15 cellular contexts compared by ENCODE assay signal in the genomic region with DNA sequence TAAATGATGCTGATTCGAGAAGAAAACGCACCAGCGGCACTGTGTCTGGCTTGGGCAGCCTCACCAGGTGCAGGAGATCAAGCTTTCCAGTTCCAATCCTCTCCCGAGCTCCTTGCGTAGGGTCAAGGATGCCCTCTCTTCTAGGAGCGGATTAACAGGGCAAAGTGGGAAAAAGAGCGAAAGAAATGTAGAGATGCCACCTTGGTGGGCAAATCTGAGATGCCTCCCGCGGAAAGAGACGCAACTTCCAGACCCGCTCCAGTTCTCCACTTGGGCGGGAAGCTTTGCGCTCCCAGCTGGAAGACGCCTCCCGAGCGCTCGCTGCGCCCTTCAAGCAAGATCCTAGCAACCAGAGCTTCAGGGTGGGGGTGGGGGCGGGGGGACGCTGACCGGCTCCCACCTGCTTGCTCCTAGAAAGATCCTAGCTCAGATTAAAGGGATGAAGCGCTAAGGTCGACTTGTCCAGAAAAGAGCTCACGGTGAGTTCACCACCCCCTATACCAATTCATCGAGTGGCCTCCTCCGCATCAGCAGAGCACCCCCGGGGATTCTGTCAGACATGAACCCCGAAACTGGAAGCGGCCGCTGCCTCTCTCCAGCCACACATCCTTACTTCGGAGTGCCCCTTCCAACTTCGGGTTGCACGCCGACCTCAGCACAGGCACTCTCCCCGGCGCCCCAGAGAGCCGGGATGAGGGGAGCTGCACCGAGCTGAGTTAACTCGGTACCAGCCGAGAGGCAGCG. TPM values are rescaled to one million over a fixed set of nuclear protein-coding genes. Genes with fewer than 3 reads are reported as not detected.
DNase-seq lines count a peak whose midpoint lies in the region; ATAC-seq, FAIRE-seq and TF ChIP-seq lines count a peak whose summit lies in the region.
"Had no signal": no experiment of that assay in that cellular context is flagged by ENCODE, and none has a peak within 500 bp of the region (broad histone marks: within the 10 kb centered on the region; RNA-seq: fewer than 3 reads in every experiment).

No MANE protein-coding gene starts in this region.

- peak overlapping the region; percentile 27 for H3K4me3 Mint-ChIP-seq in activated CD4-positive, alpha-beta memory T cell treated with anti-CD3 and anti-CD28 coated beads for 36 hours
- no peak overlapping the region for H3K4me3 Mint-ChIP-seq in activated CD4-positive, alpha-beta memory T cell treated with anti-CD3 and anti-CD28 coated beads, Interleukin-2, amount 10 ng/mL, durations not matched to agents 7 days and 5 days
- peak overlapping the region; percentile 20 for H3K4me3 Mint-ChIP-seq in activated naive CD8-positive, alpha-beta T cell treated with anti-CD3 and anti-CD28 coated beads, Interleukin-2, amount 10 ng/mL, durations not matched to agents 7 days and 5 days

- peak overlapping the region in 1 of 3 experiments; percentile 50; a peak in 1 of 6 replicates for H3K4me3 ChIP-seq in HepG2 (replicated peaks in 1 of 3; ENCODE audit: insufficient read depth in 1 of 3, low read depth in 2 of 3, low read length in 3 of 3)
- H3K4me3 ChIP-seq in stomach: peak overlapping the region; percentile 32 to 38 (median 36)
- no peak overlapping the region for H3K4me3 ChIP-seq in Karpas-422 (ENCODE audit: low read length)
- H3K4me3 ChIP-seq: colonic mucosa, SJCRH30 had no signal

- 69% methylated on average over 18 of the region's 41 CpGs for WGBS in HepG2 (ENCODE audit: low lambda C conversion rate)
- WGBS in stomach, 5 donors: 4 to 9% (median 5%) methylated on average over 35 to 41 of the region's 41 CpGs

- POLR2A ChIA-PET in activated CD4-positive, alpha-beta memory T cell treated with anti-CD3 and anti-CD28 coated beads for 36 hours (lab: Charles Lee): no interaction called here
- POLR2A ChIA-PET in activated CD4-positive, alpha-beta memory T cell treated with anti-CD3 and anti-CD28 coated beads, Interleukin-2, amount 10 ng/mL, durations not matched to agents 7 days and 5 days (lab: Charles Lee): no interaction called here
- POLR2A ChIA-PET in activated naive CD8-positive, alpha-beta T cell treated with anti-CD3 and anti-CD28 coated beads, Interleukin-2, amount 10 ng/mL, durations not matched to agents 7 days and 5 days (lab: Charles Lee): no interaction called here
- POLR2A ChIA-PET in HepG2 (lab: Yijun Ruan, JAX): interaction anchor here (1.3 kb wide), 1 partner anchor 15 kb away, joined by 4 read pairs; no protein-coding TSS in a partner anchor

- peaks cover 12% of the 10 kb centered on the region for H3K4me1 ChIP-seq in HepG2 (ENCODE audit: insufficient read depth, low read length)
- H3K4me1 ChIP-seq in stomach: peaks cover 6 to 18% (median 14%) of the 10 kb centered on the region in 4 donors
- no peaks in the 10 kb centered on the region for H3K4me1 ChIP-seq in Karpas-422 (ENCODE audit: low read length)
- H3K4me1 ChIP-seq: colonic mucosa, SJCRH30 had no signal

- intact Hi-C loops in activated CD4-positive, alpha-beta memory T cell treated with anti-CD3 and anti-CD28 coated beads for 36 hours (cut with micrococcal nuclease): no loop called here
- intact Hi-C loops in HepG2 (cut with micrococcal nuclease; ENCODE audit: unreplicated experiment) (loop anchor here (1.0 kb wide), 2 partner anchors 15 to 41 kb away; no protein-coding TSS in a partner anchor), stomach (cut with DNase I; ENCODE audit: low total_unique reads) (no loop called here)

- peaks cover 14% of the 10 kb centered on the region for H3K4me1 Mint-ChIP-seq in activated CD4-positive, alpha-beta memory T cell treated with anti-CD3 and anti-CD28 coated beads for 36 hours (ENCODE audit: low read depth)
- no peaks in the 10 kb centered on the region for H3K4me1 Mint-ChIP-seq in activated CD4-positive, alpha-beta memory T cell treated with anti-CD3 and anti-CD28 coated beads, Interleukin-2, amount 10 ng/mL, durations not matched to agents 7 days and 5 days
- H3K4me1 Mint-ChIP-seq in activated naive CD8-positive, alpha-beta T cell treated with anti-CD3 and anti-CD28 coated beads, Interleukin-2, amount 10 ng/mL, durations not matched to agents 7 days and 5 days: no peaks in the 10 kb centered on the region

- H3K4me2 ChIP-seq in HepG2 (ENCODE audit: low read depth, low read length): no peak overlapping the region; the same call in 1 of the 2 replicates
- no peak overlapping the region for H3K4me2 ChIP-seq in Karpas-422 (ENCODE audit: low read depth, low read length, poor library complexity, severe bottlenecking)

- no peaks in the 10 kb centered on the region for H3K36me3 Mint-ChIP-seq in activated CD4-positive, alpha-beta memory T cell treated with anti-CD3 and anti-CD28 coated beads for 36 hours
- H3K36me3 Mint-ChIP-seq in activated CD4-positive, alpha-beta memory T cell treated with anti-CD3 and anti-CD28 coated beads, Interleukin-2, amount 10 ng/mL, durations not matched to agents 7 days and 5 days (ENCODE audit: low read depth): no peaks in the 10 kb centered on the region
- H3K36me3 Mint-ChIP-seq in activated naive CD8-positive, alpha-beta T cell treated with anti-CD3 and anti-CD28 coated beads, Interleukin-2, amount 10 ng/mL, durations not matched to agents 7 days and 5 days: no peaks in the 10 kb centered on the region

- in situ Hi-C loops in HepG2 (cut with HindIII; ENCODE audit: extremely low pct_ligation_motif_present, low pct_unique_long_range_greater_than_20kb): no loop called here

- TF ChIP-seq CTCF in HepG2 (CRISPR knock-in tag; IDR thresholded peaks at IDR 0.05) (no peak), stomach (IDR thresholded peaks at IDR 0.05) (no peak)

- H3K36me3 ChIP-seq in HepG2 (replicated peaks in 1 of 2; ENCODE audit: control insufficient read depth in 1 of 2, insufficient read depth in 2 of 2, low read length in 2 of 2): no peaks in the 10 kb centered on the region
- no peaks in the 10 kb centered on the region for H3K36me3 ChIP-seq in stomach
- no peaks in the 10 kb centered on the region for H3K36me3 ChIP-seq in Karpas-422 (ENCODE audit: insufficient read depth, low read length)
- H3K36me3 ChIP-seq: colonic mucosa, left lung, SJCRH30 had no signal

- no peaks in the 10 kb centered on the region for H4K20me1 ChIP-seq in HepG2 (ENCODE audit: insufficient read depth, low read length)
- no peaks in the 10 kb centered on the region for H4K20me1 ChIP-seq in Karpas-422 (ENCODE audit: insufficient read depth, low read depth, low read length)

- FAIRE-seq in HepG2 (lab: Jason Lieb, UNC): no peak

- no peak for TF ChIP-seq POLR2A in HepG2 (IDR thresholded peaks at IDR 0.05; ENCODE audit: insufficient read depth in 1 of 2, low read depth in 2 of 2, low read length in 2 of 2)
- no peak for TF ChIP-seq POLR2A in stomach (IDR thresholded peaks at IDR 0.05)

- DNase-seq in activated CD4-positive, alpha-beta memory T cell treated with anti-CD3 and anti-CD28 coated beads for 36 hours: no peak
- no peak for DNase-seq in activated CD4-positive, alpha-beta memory T cell treated with anti-CD3 and anti-CD28 coated beads, Interleukin-2, amount 10 ng/mL, durations not matched to agents 7 days and 5 days
- peak; percentile 26 for DNase-seq in activated naive CD8-positive, alpha-beta T cell treated with anti-CD3 and anti-CD28 coated beads, Interleukin-2, amount 10 ng/mL, durations not matched to agents 7 days and 5 days
- DNase-seq in HepG2 (ENCODE audit: low spot score): no peak
- DNase-seq in stomach: no peak
- DNase-seq in NCI-H2081 (lab: John Stamatoyannopoulos, UW): no peak
- no peak for DNase-seq in NOMO-1 (lab: John Stamatoyannopoulos, UW; ENCODE audit: unreplicated experiment in 2 of 2)
- DNase-seq in Karpas-422: no peak
- DNase-seq: NCI-H226; SJCRH30; stimulated activated CD4-positive, alpha-beta T cell treated with anti-CD3 and anti-CD28 coated beads, Interleukin-4, amount 100 ng/mL, for 1 hour had no signal

- no peaks in the 10 kb centered on the region for H3K9me2 ChIP-seq in Karpas-422 (replicated peaks; ENCODE audit: insufficient read depth, low read length)

- H3K9me3 ChIP-seq in HepG2 (ENCODE audit: low read length) (no peaks in the 10 kb centered on the region), stomach (no peaks in the 10 kb centered on the region), Karpas-422 (ENCODE audit: low read length) (no peaks in the 10 kb centered on the region)
- H3K9me3 ChIP-seq: colonic mucosa, left lung, SJCRH30 had no signal

- H3K79me2 ChIP-seq in HepG2 (ENCODE audit: insufficient read depth, low read length) (no peaks in the 10 kb centered on the region), Karpas-422 (ENCODE audit: low read length) (no peaks in the 10 kb centered on the region)

- TF ChIP-seq RAD21 in HepG2 (CRISPR knock-in tag; IDR thresholded peaks at IDR 0.05): no peak

- BruUV-seq in HepG2 (replicated peaks; lab: Mats Ljungman, UMichigan): no TSS peak

- TF ChIP-seq EP300 in HepG2 (IDR thresholded peaks at IDR 0.05; ENCODE audit: low read depth in 2 of 2, low read length in 2 of 2) (no peak), HepG2 (CRISPR knock-in tag; IDR thresholded peaks at IDR 0.05; ENCODE audit: borderline replicate concordance) (no peak), stomach (IDR thresholded peaks at IDR 0.05) (no peak)

- H3K27ac ChIP-seq in HepG2 (ENCODE audit: extremely low read length, insufficient read depth, low read length): no peak overlapping the region
- H3K27ac ChIP-seq in stomach: no peak overlapping the region
- no peak overlapping the region for H3K27ac ChIP-seq in Karpas-422 (ENCODE audit: low read length)
- H3K27ac ChIP-seq: colonic mucosa, left lung, SJCRH30, VCaP had no signal

- no peak for ATAC-seq in activated naive CD8-positive, alpha-beta T cell treated with anti-CD3 and anti-CD28 coated beads, Interleukin-2, amount 10 ng/mL, durations not matched to agents 7 days and 5 days (ENCODE audit: low read depth)
- no peak for ATAC-seq in HepG2

- H3K27me3 Mint-ChIP-seq in activated CD4-positive, alpha-beta memory T cell treated with anti-CD3 and anti-CD28 coated beads for 36 hours: peaks cover 56% of the 10 kb centered on the region
- H3K27me3 Mint-ChIP-seq in activated CD4-positive, alpha-beta memory T cell treated with anti-CD3 and anti-CD28 coated beads, Interleukin-2, amount 10 ng/mL, durations not matched to agents 7 days and 5 days: peaks cover 62% of the 10 kb centered on the region
- H3K27me3 Mint-ChIP-seq in activated naive CD8-positive, alpha-beta T cell treated with anti-CD3 and anti-CD28 coated beads, Interleukin-2, amount 10 ng/mL, durations not matched to agents 7 days and 5 days: peaks cover 70% of the 10 kb centered on the region

- H3K9ac ChIP-seq in HepG2 (ENCODE audit: insufficient read depth, low read depth, low read length) (no peak overlapping the region), Karpas-422 (ENCODE audit: low read length) (no peak overlapping the region)

- H3K9me3 Mint-ChIP-seq in activated CD4-positive, alpha-beta memory T cell treated with anti-CD3 and anti-CD28 coated beads for 36 hours: no peaks in the 10 kb centered on the region
- no peaks in the 10 kb centered on the region for H3K9me3 Mint-ChIP-seq in activated CD4-positive, alpha-beta memory T cell treated with anti-CD3 and anti-CD28 coated beads, Interleukin-2, amount 10 ng/mL, durations not matched to agents 7 days and 5 days
- H3K9me3 Mint-ChIP-seq in activated naive CD8-positive, alpha-beta T cell treated with anti-CD3 and anti-CD28 coated beads, Interleukin-2, amount 10 ng/mL, durations not matched to agents 7 days and 5 days: no peaks in the 10 kb centered on the region

- H3K27me3 ChIP-seq in HepG2 (ENCODE audit: control insufficient read depth in 1 of 2, insufficient read depth in 2 of 2, low read length in 2 of 2): peaks cover 1 to 21% of the 10 kb centered on the region in 2 experiments
- H3K27me3 ChIP-seq in stomach: peaks cover 0 to 80% (median 40%) of the 10 kb centered on the region in 3 donors
- no peaks in the 10 kb centered on the region for H3K27me3 ChIP-seq in Karpas-422 (ENCODE audit: low read length)
- H3K27me3 ChIP-seq: SJCRH30 had no signal

- H2AFZ ChIP-seq in HepG2 (ENCODE audit: low read length): no peak overlapping the region
- H2AFZ ChIP-seq in Karpas-422 (ENCODE audit: low read length): no peak overlapping the region

- H3K27ac Mint-ChIP-seq in activated CD4-positive, alpha-beta memory T cell treated with anti-CD3 and anti-CD28 coated beads for 36 hours: no peak overlapping the region
- H3K27ac Mint-ChIP-seq in activated CD4-positive, alpha-beta memory T cell treated with anti-CD3 and anti-CD28 coated beads, Interleukin-2, amount 10 ng/mL, durations not matched to agents 7 days and 5 days: no peak overlapping the region
- no peak overlapping the region for H3K27ac Mint-ChIP-seq in activated naive CD8-positive, alpha-beta T cell treated with anti-CD3 and anti-CD28 coated beads, Interleukin-2, amount 10 ng/mL, durations not matched to agents 7 days and 5 days

- CTCF ChIA-PET in activated CD4-positive, alpha-beta memory T cell treated with anti-CD3 and anti-CD28 coated beads for 36 hours (lab: Charles Lee): no interaction called here
- CTCF ChIA-PET in activated CD4-positive, alpha-beta memory T cell treated with anti-CD3 and anti-CD28 coated beads, Interleukin-2, amount 10 ng/mL, durations not matched to agents 7 days and 5 days (lab: Charles Lee): no interaction called here
- CTCF ChIA-PET in HepG2 (lab: Yijun Ruan, JAX; ENCODE audit: low intra/inter-chr PET ratio, low total read pairs): no interaction called here

RNA-seq across cellular contexts. Expression of a gene that starts 0.8 kb away (rescaled TPM):
- total RNA-seq in activated CD4-positive, alpha-beta memory T cell treated with anti-CD3 and anti-CD28 coated beads for 36 hours: not detected
- total RNA-seq in activated CD4-positive, alpha-beta memory T cell treated with anti-CD3 and anti-CD28 coated beads, Interleukin-2, amount 10 ng/mL, durations not matched to agents 7 days and 5 days: not detected
- not detected for total RNA-seq in activated naive CD8-positive, alpha-beta T cell treated with anti-CD3 and anti-CD28 coated beads, Interleukin-2, amount 10 ng/mL, durations not matched to agents 7 days and 5 days
- total RNA-seq in HepG2 (2016; rRNA removed; fragmentation: Illumina TruSeq; extraction: Trizol) (1.3 and 2.0 TPM in 2 replicates), stomach (10 to 100 TPM in 1 of 5 donors, 1 to 10 TPM in 2, not detected in 2; 1.8 to 30.9 (median 4.0) TPM)
- 0.62 and 0.81 TPM in 2 replicates for total RNA-seq in HepG2 (2016; cell fraction: cytosol; rRNA removed; fragmentation: Illumina TruSeq; extraction: Trizol; ENCODE audit: low read depth)
- total RNA-seq in HepG2 (2016; cell fraction: insoluble cytoplasmic fraction; rRNA removed; fragmentation: Illumina TruSeq; extraction: Trizol): 1.2 and 1.6 TPM in 2 replicates
- total RNA-seq in HepG2 (2016; cell fraction: membrane; rRNA removed; fragmentation: Illumina TruSeq; extraction: Trizol): 1.5 TPM in 2 replicates
- total RNA-seq in HepG2 (2016; cell fraction: nucleus; rRNA removed; fragmentation: Illumina TruSeq; extraction: Trizol): 0.75 and 2.1 TPM in 2 replicates
- polyA plus RNA-seq in HepG2 (2011; rRNA removed) (0.59 and 0.81 TPM in 2 replicates), stomach (under 1 TPM in 2 of 3 donors, not detected in 1; 0.19 to 0.61 TPM)
- polyA plus RNA-seq in HepG2 (2011; cell fraction: cytosol; rRNA removed): 0.81 and 0.94 TPM in 2 replicates
- polyA plus RNA-seq in HepG2 (2011; cell fraction: nucleus; rRNA removed): 0.11 and 0.29 TPM in 2 replicates
- polyA plus RNA-seq in HepG2 (2012): 0.48 and 0.64 TPM in 2 replicates
- polyA plus RNA-seq in HepG2 (2016; cell fraction: cytosol; fragmentation: Illumina TruSeq; extraction: Trizol; ENCODE audit: low read depth): 0.52 and 1.4 TPM in 2 replicates
- polyA plus RNA-seq in HepG2 (2016; cell fraction: insoluble cytoplasmic fraction; fragmentation: Illumina TruSeq; extraction: Trizol; ENCODE audit: low read depth): 1.1 and 1.2 TPM in 2 replicates
- 1.3 TPM in 2 replicates for polyA plus RNA-seq in HepG2 (2016; cell fraction: membrane; fragmentation: Illumina TruSeq; extraction: Trizol; ENCODE audit: low read depth)
- 0.79 and 1.1 TPM in 2 replicates for polyA plus RNA-seq in HepG2 (2016; cell fraction: nucleus; fragmentation: Illumina TruSeq; extraction: Trizol; ENCODE audit: insufficient read depth, low read depth)
- 1.6 TPM in 1 of 2 replicates, not detected in the other for polyA minus RNA-seq in HepG2 (2011; rRNA and poly(A)+ RNA removed; ENCODE audit: low replicate concordance)
- polyA minus RNA-seq in HepG2 (2011; cell fraction: cytosol; rRNA and poly(A)+ RNA removed): 0.35 and 0.79 TPM in 2 replicates
- 1.0 and 1.7 TPM in 2 replicates for polyA minus RNA-seq in HepG2 (2011; cell fraction: nucleus; rRNA and poly(A)+ RNA removed)
- total RNA-seq in Karpas-422 (2014; rRNA removed; shearing (Covaris generic); ENCODE audit: low replicate concordance): not detected in 2 replicates
- total RNA-seq: left lung, M059J, SJCRH30 had no signal
